11 cellular contexts compared by ENCODE assay signal in genomic region chr1:18340787-18341186, GRCh38.
"Had no signal": no experiment of that assay in that cellular context is flagged by ENCODE, and none has a peak within 500 bp of the region (broad histone marks: within the 10 kb centered on the region; RNA-seq: fewer than 3 reads in every experiment).

No MANE protein-coding gene starts in this region.

- H3K9ac ChIP-seq: GM23248 had no signal

- DNase-seq: GM23248, GOT3, H7, H9, HCEC 1CT, HFFc6 had no signal

- H3K27ac ChIP-seq: GM23248 had no signal

- H3K4me3 ChIP-seq: GM23248, GM23338, HAP-1 had no signal

- ATAC-seq: GM23338, HCT116 had no signal

- FAIRE-seq: H1, H54 had no signal

- H2AFZ ChIP-seq: GM23248, GM23338 had no signal

- H3K4me1 ChIP-seq: HAP-1 had no signal

- H3K36me3 ChIP-seq: HAP-1 had no signal

- H3K9me3 ChIP-seq: HAP-1 had no signal

- H3K4me2 ChIP-seq: GM23338 had no signal
